ENCODE assay signal across 25 cellular contexts in the genomic region with DNA sequence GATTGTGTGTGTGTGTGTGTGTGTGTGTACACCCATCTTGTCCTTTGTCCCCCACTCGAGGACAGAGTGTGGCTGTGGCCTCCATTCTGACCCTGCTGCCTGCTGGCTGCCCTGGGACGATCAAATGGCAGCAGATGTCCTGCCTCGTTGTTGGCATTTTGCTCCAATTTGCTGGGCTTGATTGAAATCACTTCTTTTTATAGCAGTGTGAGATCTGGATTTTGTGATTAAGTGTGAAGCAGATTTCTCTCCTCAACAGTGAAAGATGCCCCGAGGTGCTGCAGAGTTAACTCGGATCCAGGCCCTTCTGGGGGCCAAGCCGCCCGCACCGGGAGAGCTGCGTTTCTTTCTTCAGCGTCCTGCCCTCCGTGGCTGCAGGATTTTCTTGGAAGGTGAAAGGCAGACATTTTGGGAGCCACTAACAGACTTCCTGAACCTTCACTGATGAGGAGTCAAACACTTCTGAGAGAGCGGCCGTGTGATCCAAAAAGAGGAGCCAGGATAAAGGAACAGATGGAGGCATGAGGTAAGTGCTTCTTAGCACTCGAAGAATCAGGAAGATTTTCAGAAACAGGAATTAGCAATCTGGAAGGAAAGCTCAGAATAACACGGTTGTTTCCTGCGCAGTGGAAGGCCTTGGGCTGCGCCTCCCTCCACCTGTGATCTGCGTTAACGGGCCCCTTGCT.
"Had no signal": no experiment of that assay in that cellular context is flagged by ENCODE, and none has a peak within 500 bp of the region (broad histone marks: within the 10 kb centered on the region; RNA-seq: fewer than 3 reads in every experiment).

No MANE protein-coding gene starts in this region.

- H3K36me3 Mint-ChIP-seq: activated naive CD4-positive, alpha-beta T cell treated with anti-CD3 and anti-CD28 coated beads, Interleukin-2, amount 50 U/mL, for 72 hours; memory B cell; stimulated activated memory B cell treated with anti-CD40 and anti-IgM and Interleukin-4, amounts not matched to agents 10 μg/mL and 1 μg/mL and 100 μg/mL, for 72 hours had no signal

- H3K27me3 ChIP-seq: brain microvascular endothelial cell, colonic mucosa, dorsolateral prefrontal cortex, right lobe of liver, stomach, tibial nerve had no signal

- DNase-seq: activated CD4-positive, alpha-beta T cell treated with anti-CD3 and anti-CD28 coated beads for 1 hour; activated CD4-positive, alpha-beta T cell treated with anti-CD3 and anti-CD28 coated beads, Interleukin-2, amount 50 U/mL, for 1 hour; activated CD8-positive, alpha-beta T cell treated with anti-CD3 and anti-CD28 coated beads, Interleukin-2, amount 10 ng/mL, durations not matched to agents 7 days and 5 days; activated gamma-delta T cell treated with Interleukin-2 at 50 U/mL for 16 hours; activated T-cell treated with anti-CD3 and anti-CD28 coated beads, Interleukin-2, amount 50 U/mL, for 1 hour; brain microvascular endothelial cell; colonic mucosa; hippocampal formation; left ventricle myocardium superior; occipital lobe; stimulated activated CD4-positive, alpha-beta T cell treated with anti-CD3 and anti-CD28 coated beads, Interleukin-2, amount 100 ng/mL, for 24 hours; stomach had no signal

- H3K27ac ChIP-seq: brain microvascular endothelial cell, colonic mucosa, esophagus muscularis mucosa, right lobe of liver, skin epidermis, stomach, suprapubic skin, tibial nerve had no signal

- H3K27ac Mint-ChIP-seq: activated CD8-positive, alpha-beta T cell treated with anti-CD3 and anti-CD28 coated beads, Interleukin-2, amount 10 ng/mL, durations not matched to agents 7 days and 5 days; activated naive CD4-positive, alpha-beta T cell treated with anti-CD3 and anti-CD28 coated beads, Interleukin-2, amount 50 U/mL, for 72 hours; memory B cell; nephron; stimulated activated memory B cell treated with anti-CD40 and anti-IgM and Interleukin-4, amounts not matched to agents 10 μg/mL and 1 μg/mL and 100 μg/mL, for 72 hours; T-helper 2 cell treated with Interferon-gamma antibody and Interleukin-4, amounts not matched to agents 5 μg/mL and 100 μg/mL, for 36 hours had no signal

- FAIRE-seq: frontal cortex, TTC549 had no signal

- H3K36me3 ChIP-seq: brain microvascular endothelial cell, colonic mucosa, esophagus muscularis mucosa, right lobe of liver, stomach, suprapubic skin, tibial nerve had no signal

- H3K4me3 Mint-ChIP-seq: activated CD8-positive, alpha-beta T cell treated with anti-CD3 and anti-CD28 coated beads, Interleukin-2, amount 10 ng/mL, durations not matched to agents 7 days and 5 days; memory B cell; nephron; stimulated activated memory B cell treated with anti-CD40 and anti-IgM and Interleukin-4, amounts not matched to agents 10 μg/mL and 1 μg/mL and 100 μg/mL, for 72 hours; T-helper 2 cell treated with Interferon-gamma antibody and Interleukin-4, amounts not matched to agents 5 μg/mL and 100 μg/mL, for 36 hours had no signal

- ATAC-seq: activated CD8-positive, alpha-beta T cell treated with anti-CD3 and anti-CD28 coated beads, Interleukin-2, amount 10 ng/mL, durations not matched to agents 7 days and 5 days; activated naive CD4-positive, alpha-beta T cell treated with anti-CD3 and anti-CD28 coated beads, Interleukin-2, amount 50 U/mL, for 72 hours; left ventricle myocardium superior; right lobe of liver; stimulated activated memory B cell treated with anti-CD40 and anti-IgM and Interleukin-4, amounts not matched to agents 10 μg/mL and 1 μg/mL and 100 μg/mL, for 72 hours had no signal

- H3K4me3 ChIP-seq: colonic mucosa, dorsolateral prefrontal cortex, esophagus muscularis mucosa, right lobe of liver, skin epidermis, stomach, suprapubic skin, tibial nerve had no signal

- H3K9me3 ChIP-seq: colonic mucosa, esophagus muscularis mucosa, right lobe of liver, stomach, suprapubic skin, tibial nerve had no signal

- H3K9me3 Mint-ChIP-seq: nephron had no signal
